Comparison of ENCODE assay signal across 26 cellular contexts in the genomic region with DNA sequence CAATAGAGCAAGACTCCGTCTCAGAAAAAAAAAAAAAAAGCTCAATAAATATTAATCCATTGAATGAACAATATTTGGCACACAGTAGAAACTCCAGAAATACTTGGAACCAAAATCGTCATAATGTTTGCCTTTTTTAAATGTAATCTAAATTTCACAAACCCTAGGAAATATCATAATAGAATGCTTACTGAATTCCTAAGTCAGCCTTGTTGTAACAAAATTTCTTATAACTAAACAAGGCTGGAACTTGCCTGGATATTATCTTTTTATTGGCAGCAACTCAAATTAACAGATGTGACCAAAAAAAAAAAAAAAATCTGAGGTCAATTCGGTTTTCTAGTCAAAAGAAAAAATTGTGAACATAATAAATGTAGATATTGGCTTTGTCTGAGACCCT. TPM values are rescaled to one million over a fixed set of nuclear protein-coding genes. Genes with fewer than 3 reads are reported as not detected.
"Had no signal": no experiment of that assay in that cellular context is flagged by ENCODE, and none has a peak within 500 bp of the region (broad histone marks: within the 10 kb centered on the region; RNA-seq: fewer than 3 reads in every experiment).

No MANE protein-coding gene starts in this region.

- H3K36me3 Mint-ChIP-seq: immature natural killer cell, mesothelial cell of epicardium had no signal

- H3K9me3 ChIP-seq: esophagus muscularis mucosa, gastroesophageal sphincter, left lung, lower lobe of right lung, prostate gland, right lobe of liver, suprapubic skin, thyroid gland had no signal

- H3K4me3 ChIP-seq: coronary artery, esophagus muscularis mucosa, gastroesophageal sphincter, left lung, lower lobe of right lung, neural progenitor cell, prostate gland, right lobe of liver, suprapubic skin, thyroid gland had no signal

- H3K4me3 Mint-ChIP-seq: immature natural killer cell; memory B cell; mesothelial cell of epicardium; natural killer cell treated with Interleukin-12 subunit alpha and Interleukin-12 subunit beta and Interleukin-15 and Interleukin-18, amount 100 ng/mL, for 72 hours; neural progenitor cell; stimulated activated effector memory CD8-positive, alpha-beta T cell treated with anti-CD3 and anti-CD28 coated beads, Interleukin-12 subunit alpha, Interleukin-12 subunit beta, amount 100 ng/mL, for 72 hours; type B pancreatic cell had no signal

- DNase-seq: effector CD4-positive, alpha-beta T cell; glutamatergic neuron; immature natural killer cell; left lung; lower lobe of right lung; nucleus accumbens; retina; right lobe of liver; stimulated activated CD4-positive, alpha-beta T cell treated with anti-CD3 and anti-CD28 coated beads, Interleukin-4, amount 100 ng/mL, for 1 hour; stimulated activated CD8-positive, alpha-beta memory T cell treated with anti-CD3 and anti-CD28 coated beads, Interleukin-4, amount 100 ng/mL, for 48 hours; stimulated activated naive CD8-positive, alpha-beta T cell treated with anti-CD3 and anti-CD28 coated beads, Interleukin-15, Interleukin-2, amounts not matched to agents 100 U/mL and 50 U/mL, for 24 hours; thyroid gland had no signal

- ATAC-seq: gastroesophageal sphincter; left lung; lower lobe of right lung; natural killer cell treated with Interleukin-12 subunit alpha and Interleukin-12 subunit beta and Interleukin-15 and Interleukin-18, amount 100 ng/mL, for 72 hours; right lobe of liver; stimulated activated effector memory CD8-positive, alpha-beta T cell treated with anti-CD3 and anti-CD28 coated beads, Interleukin-12 subunit alpha, Interleukin-12 subunit beta, amount 100 ng/mL, for 72 hours; stimulated activated naive CD8-positive, alpha-beta T cell treated with anti-CD3 and anti-CD28 coated beads, Interleukin-15, Interleukin-2, amounts not matched to agents 100 U/mL and 50 U/mL, for 24 hours had no signal

- H3K27me3 Mint-ChIP-seq: memory B cell; natural killer cell treated with Interleukin-12 subunit alpha and Interleukin-12 subunit beta and Interleukin-15 and Interleukin-18, amount 100 ng/mL, for 72 hours; type B pancreatic cell had no signal

- H3K27ac Mint-ChIP-seq: memory B cell; natural killer cell treated with Interleukin-12 subunit alpha and Interleukin-12 subunit beta and Interleukin-15 and Interleukin-18, amount 100 ng/mL, for 72 hours; neural progenitor cell; type B pancreatic cell had no signal

- H3K4me1 Mint-ChIP-seq: mesothelial cell of epicardium had no signal

- FAIRE-seq: keratinocyte, urothelium cell line had no signal

RNA-seq across cellular contexts. Expression of a gene that starts 56.2 kb away (rescaled TPM):
- total RNA-seq: dermis microvascular lymphatic vessel endothelial cell, mesothelial cell of epicardium had no signal
